Comparison of ENCODE assay signal across 19 cellular contexts in genomic region chr10:93280121-93280698, GRCh38.
"Had no signal": no experiment of that assay in that cellular context is flagged by ENCODE, and none has a peak within 500 bp of the region (broad histone marks: within the 10 kb centered on the region; RNA-seq: fewer than 3 reads in every experiment).

No MANE protein-coding gene starts in this region.

- H3K9me3 ChIP-seq: adrenal gland, esophagus squamous epithelium, spleen, thoracic aorta, upper lobe of left lung had no signal

- H3K27ac Mint-ChIP-seq: activated naive CD4-positive, alpha-beta T cell treated with anti-CD3 and anti-CD28 coated beads, Interleukin-2, amount 50 U/mL, for 72 hours; activated T-cell treated with anti-CD3 and anti-CD28 coated beads, Interleukin-2, amount 50 U/mL, for 72 hours; stimulated activated naive B cell treated with anti-CD40 and anti-IgM and Interleukin-4, amounts not matched to agents 10 μg/mL and 1 μg/mL and 100 μg/mL, for 72 hours; T-helper 2 cell treated with Interferon-gamma antibody and Interleukin-4, amounts not matched to agents 5 μg/mL and 100 μg/mL, for 36 hours had no signal

- H3K4me3 Mint-ChIP-seq: activated T-cell treated with anti-CD3 and anti-CD28 coated beads, Interleukin-2, amount 50 U/mL, for 72 hours; nephron; stimulated activated naive B cell treated with anti-CD40 and anti-IgM and Interleukin-4, amounts not matched to agents 10 μg/mL and 1 μg/mL and 100 μg/mL, for 72 hours; T-helper 2 cell treated with Interferon-gamma antibody and Interleukin-4, amounts not matched to agents 5 μg/mL and 100 μg/mL, for 36 hours had no signal

- ATAC-seq: activated naive CD4-positive, alpha-beta T cell treated with anti-CD3 and anti-CD28 coated beads, Interleukin-2, amount 50 U/mL, for 72 hours; activated T-cell treated with anti-CD3 and anti-CD28 coated beads, Interleukin-2, amount 50 U/mL, for 72 hours; stimulated activated naive B cell treated with anti-CD40 and anti-IgM and Interleukin-4, amounts not matched to agents 10 μg/mL and 1 μg/mL and 100 μg/mL, for 72 hours had no signal

- FAIRE-seq: keratinocyte, TTC549 had no signal

- H3K27ac ChIP-seq: adrenal gland, esophagus squamous epithelium, spleen, thoracic aorta, upper lobe of left lung had no signal

- H3K36me3 Mint-ChIP-seq: activated naive CD4-positive, alpha-beta T cell treated with anti-CD3 and anti-CD28 coated beads, Interleukin-2, amount 50 U/mL, for 72 hours; stimulated activated naive B cell treated with anti-CD40 and anti-IgM and Interleukin-4, amounts not matched to agents 10 μg/mL and 1 μg/mL and 100 μg/mL, for 72 hours had no signal

- H3K4me3 ChIP-seq: adrenal gland, esophagus squamous epithelium, spleen, thoracic aorta, upper lobe of left lung had no signal

- H3K27me3 ChIP-seq: adrenal gland, esophagus squamous epithelium, spleen, upper lobe of left lung had no signal

- H3K9me3 Mint-ChIP-seq: activated naive CD4-positive, alpha-beta T cell treated with anti-CD3 and anti-CD28 coated beads, Interleukin-2, amount 50 U/mL, for 72 hours; activated T-cell treated with anti-CD3 and anti-CD28 coated beads, Interleukin-2, amount 50 U/mL, for 72 hours; nephron; T-helper 2 cell treated with Interferon-gamma antibody and Interleukin-4, amounts not matched to agents 5 μg/mL and 100 μg/mL, for 36 hours had no signal

- DNase-seq: activated CD4-positive, alpha-beta T cell treated with anti-CD3 and anti-CD28 coated beads, Interleukin-2, amount 50 U/mL, for 1 hour; activated CD8-positive, alpha-beta memory T cell treated with anti-CD3 and anti-CD28 coated beads for 24 hours; activated gamma-delta T cell; activated T-cell treated with anti-CD3 and anti-CD28 coated beads, Interleukin-2, amount 50 U/mL, for 72 hours; adrenal gland; dermis blood vessel endothelial cell; effector memory CD4-positive, alpha-beta T cell; esophagus squamous epithelium; midbrain; spleen; stimulated activated CD4-positive, alpha-beta T cell treated with anti-CD3 and anti-CD28 coated beads, Interleukin-4, amount 100 ng/mL, for 4 hours; stimulated activated naive B cell treated with anti-CD40 and anti-IgM and Interleukin-4, amounts not matched to agents 10 μg/mL and 1 μg/mL and 100 μg/mL, for 72 hours had no signal

- H3K4me1 ChIP-seq: adrenal gland, esophagus squamous epithelium, spleen, upper lobe of left lung had no signal

- H3K36me3 ChIP-seq: adrenal gland, esophagus squamous epithelium, spleen, thoracic aorta, upper lobe of left lung had no signal

- H3K4me1 Mint-ChIP-seq: nephron had no signal
